In the genomic region with DNA sequence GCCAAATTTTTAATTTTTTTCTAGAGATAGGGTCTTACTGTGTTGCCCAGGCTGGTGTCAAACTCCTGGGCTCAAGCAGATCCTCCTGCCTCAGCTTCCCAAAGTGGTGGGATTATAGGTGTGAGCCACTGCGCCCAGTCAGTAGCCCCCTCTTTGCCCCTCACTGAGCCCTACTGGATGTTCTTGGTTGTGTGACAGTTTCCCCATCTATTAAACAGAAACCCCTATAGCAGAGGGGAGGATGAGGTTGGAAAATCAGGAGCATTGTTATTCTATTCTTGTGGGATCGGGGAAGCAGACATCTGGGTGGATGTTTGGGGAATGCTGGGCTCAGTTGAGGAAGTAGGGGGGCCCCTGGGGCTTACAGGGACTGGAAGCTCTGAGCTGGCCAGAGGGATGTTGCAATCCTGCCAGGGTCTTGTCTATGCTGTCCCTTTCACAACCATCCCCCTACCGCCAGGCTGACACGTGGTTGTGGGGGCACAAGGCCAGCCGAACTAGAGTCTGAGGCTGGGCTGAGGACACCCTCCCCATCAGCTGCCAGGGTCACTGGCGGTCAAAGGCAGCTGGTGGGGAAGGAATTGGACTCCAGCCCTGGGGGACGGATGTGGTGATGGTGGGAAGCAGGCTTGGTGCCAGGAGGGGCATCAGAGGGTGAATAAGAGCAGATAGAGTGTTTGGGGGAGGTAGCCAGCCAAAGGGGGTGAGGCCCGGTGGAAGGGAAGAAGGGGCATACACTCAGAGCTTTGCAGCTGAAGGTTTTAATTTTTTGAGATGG, we compare ENCODE assay signal across 1 cellular context.
TF ChIP-seq lines count a peak whose summit lies in the region.

No MANE protein-coding gene starts in this region.

TF ChIP-seq in IMR-90, 13 proteins besides CTCF, POLR2A, EP300 and RAD21:
- TF ChIP-seq, protein P1, sequence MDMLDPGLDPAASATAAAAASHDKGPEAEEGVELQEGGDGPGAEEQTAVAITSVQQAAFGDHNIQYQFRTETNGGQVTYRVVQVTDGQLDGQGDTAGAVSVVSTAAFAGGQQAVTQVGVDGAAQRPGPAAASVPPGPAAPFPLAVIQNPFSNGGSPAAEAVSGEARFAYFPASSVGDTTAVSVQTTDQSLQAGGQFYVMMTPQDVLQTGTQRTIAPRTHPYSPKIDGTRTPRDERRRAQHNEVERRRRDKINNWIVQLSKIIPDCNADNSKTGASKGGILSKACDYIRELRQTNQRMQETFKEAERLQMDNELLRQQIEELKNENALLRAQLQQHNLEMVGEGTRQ (IDR thresholded peaks at IDR 0.05; ENCODE audit: low read depth, low read length), result peak; percentile 73
- no peak for TF ChIP-seq FOS (IDR thresholded peaks at IDR 0.05; ENCODE audit: low read depth, low read length)
- peak; percentile 33; the same call in 1 of the 2 replicates for TF ChIP-seq MAZ (IDR thresholded peaks at IDR 0.05; ENCODE audit: borderline replicate concordance, low read depth, low read length)
- TF ChIP-seq RFX5 (IDR thresholded peaks at IDR 0.05; ENCODE audit: low read depth, low read length), result peak; percentile 62; the same call in 1 of the 2 replicates
- TF ChIP-seq RCOR1 (IDR thresholded peaks at IDR 0.05; ENCODE audit: insufficient replicate concordance, low read length), result no peak
- peak; percentile 56; the same call in 1 of the 2 replicates for TF ChIP-seq MXI1 (IDR thresholded peaks at IDR 0.05; ENCODE audit: borderline replicate concordance, low read depth, low read length)
- TF ChIP-seq MAFK (IDR thresholded peaks at IDR 0.05; ENCODE audit: low read depth, low read length), result no peak
- no peak for TF ChIP-seq BHLHE40 (IDR thresholded peaks at IDR 0.05; ENCODE audit: low read depth, low read length)
- TF ChIP-seq CHD1 (IDR thresholded peaks at IDR 0.05; ENCODE audit: low read depth, low read length), result no peak
- peak; percentile 91 for TF ChIP-seq CEBPB (IDR thresholded peaks at IDR 0.05; ENCODE audit: low read depth, low read length)
- TF ChIP-seq, protein P2, sequence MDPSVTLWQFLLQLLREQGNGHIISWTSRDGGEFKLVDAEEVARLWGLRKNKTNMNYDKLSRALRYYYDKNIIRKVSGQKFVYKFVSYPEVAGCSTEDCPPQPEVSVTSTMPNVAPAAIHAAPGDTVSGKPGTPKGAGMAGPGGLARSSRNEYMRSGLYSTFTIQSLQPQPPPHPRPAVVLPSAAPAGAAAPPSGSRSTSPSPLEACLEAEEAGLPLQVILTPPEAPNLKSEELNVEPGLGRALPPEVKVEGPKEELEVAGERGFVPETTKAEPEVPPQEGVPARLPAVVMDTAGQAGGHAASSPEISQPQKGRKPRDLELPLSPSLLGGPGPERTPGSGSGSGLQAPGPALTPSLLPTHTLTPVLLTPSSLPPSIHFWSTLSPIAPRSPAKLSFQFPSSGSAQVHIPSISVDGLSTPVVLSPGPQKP (IDR thresholded peaks at IDR 0.05; ENCODE audit: borderline replicate concordance, low read depth, low read length), result no peak
- no peak for TF ChIP-seq NFE2L2 (IDR thresholded peaks at IDR 0.05; ENCODE audit: low read depth, low read length)
- TF ChIP-seq SMC3 (IDR thresholded peaks at IDR 0.05; ENCODE audit: low read depth, low read length), result no peak
